In the genomic region with DNA sequence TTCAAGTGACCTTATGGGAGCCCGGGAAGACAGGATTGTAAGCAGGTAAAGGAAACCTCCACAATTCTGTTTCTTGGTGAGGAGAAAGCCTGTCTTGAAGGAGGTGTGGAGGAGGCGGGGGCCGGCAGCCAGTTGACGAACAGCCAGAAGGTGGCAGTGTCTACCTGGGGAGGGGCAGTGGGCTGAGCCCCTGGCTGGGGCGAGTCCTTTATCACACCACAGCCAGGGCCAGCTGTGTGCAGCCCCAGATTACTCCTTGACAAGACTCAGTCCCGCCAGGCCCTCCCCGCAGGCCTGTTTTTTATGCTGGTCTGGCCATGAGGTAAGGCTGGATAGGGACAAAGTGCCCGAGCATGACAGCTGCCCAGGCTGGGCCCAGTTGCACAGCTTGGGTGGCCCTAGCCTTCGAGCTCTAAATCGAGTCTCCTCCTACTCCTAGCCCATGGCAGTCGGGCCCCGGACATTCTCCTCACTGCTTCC, we compare ENCODE assay signal across 8 cellular contexts. TPM values are rescaled to one million over a fixed set of nuclear protein-coding genes. Genes with fewer than 3 reads are reported as not detected.
DNase-seq lines count a peak whose midpoint lies in the region; ATAC-seq, FAIRE-seq and TF ChIP-seq lines count a peak whose summit lies in the region.

No MANE protein-coding gene starts in this region.

- no peaks in the 10 kb centered on the region for H3K9me3 Mint-ChIP-seq in astrocyte (ENCODE audit: unreplicated experiment)

- no peaks in the 10 kb centered on the region for H3K9me3 ChIP-seq in astrocyte (ENCODE audit: insufficient read depth, low read depth, low read length)

- TF ChIP-seq CTCF in AG09309 (IDR thresholded peaks at IDR 0.05; ENCODE audit: control insufficient read depth, insufficient read depth, low read depth, low read length, missing control alignments) (peak; percentile 37), astrocyte (IDR thresholded peaks at IDR 0.05; ENCODE audit: insufficient read depth, low read depth, low read length) (peak; percentile 54)

- FAIRE-seq in astrocyte (lab: Jason Lieb, UNC): no peak

- peaks cover 14% of the 10 kb centered on the region for H3K4me1 Mint-ChIP-seq in astrocyte (ENCODE audit: low read depth, unreplicated experiment)

- H3K36me3 Mint-ChIP-seq in astrocyte (ENCODE audit: low read depth, unreplicated experiment): no peaks in the 10 kb centered on the region

- no peaks in the 10 kb centered on the region for H3K79me2 ChIP-seq in astrocyte (ENCODE audit: insufficient read depth, low read length)

- no peak overlapping the region for H3K4me3 ChIP-seq in AG09309 (ENCODE audit: control insufficient read depth, low read depth, low read length)
- H3K4me3 ChIP-seq in astrocyte (ENCODE audit: insufficient read depth, low read depth, low read length): no peak overlapping the region

- H3K36me3 ChIP-seq in astrocyte (ENCODE audit: insufficient read depth, low read length): no peaks in the 10 kb centered on the region

- peaks cover 6% of the 10 kb centered on the region for H3K4me1 ChIP-seq in astrocyte (ENCODE audit: insufficient read depth, low read length)

- no peak overlapping the region for H3K27ac Mint-ChIP-seq in astrocyte (ENCODE audit: unreplicated experiment)

- peak; percentile 65 for ATAC-seq in GM19023 (IDR thresholded peaks at IDR 0.05; ENCODE audit: unreplicated experiment)

- no peak overlapping the region for H3K9ac ChIP-seq in astrocyte (ENCODE audit: low read length)

- H3K27me3 ChIP-seq in astrocyte (ENCODE audit: insufficient read depth, low read length): no peaks in the 10 kb centered on the region

- H3K27ac ChIP-seq in astrocyte (ENCODE audit: low read depth, low read length): no peak overlapping the region

- H3K27me3 Mint-ChIP-seq in astrocyte (ENCODE audit: low read depth, unreplicated experiment): no peaks in the 10 kb centered on the region

- no peaks in the 10 kb centered on the region for H4K20me1 ChIP-seq in astrocyte (ENCODE audit: insufficient read depth, low read length)

- DNase-seq in AG09309 (ENCODE audit: low read depth) (no peak), MV-4-11 (lab: John Stamatoyannopoulos, UW) (peak; percentile 63), T-helper 2 cell (peak; percentile 21 to 83 (median 40)), astrocyte (ENCODE audit: low read depth) (peak; percentile 14), iPS-NIHi7 (ENCODE audit: extremely low spot score) (peak; percentile 95), hepatic stellate cell (ENCODE audit: low spot score) (no peak)
- peak; percentile 45 to 48 for DNase-seq in stimulated activated CD4-positive, alpha-beta T cell treated with anti-CD3 and anti-CD28 coated beads, Interleukin-1b, Interleukin-23, amount 100 ng/mL, for 4 hours (ENCODE audit: low read depth in 2 of 2)

- H3K4me3 Mint-ChIP-seq in astrocyte (ENCODE audit: unreplicated experiment): no peak overlapping the region

- peak overlapping the region; percentile 64 for H2AFZ ChIP-seq in astrocyte (ENCODE audit: low read depth, low read length)

- no peak overlapping the region for H3K4me2 ChIP-seq in astrocyte (ENCODE audit: low read length)

RNA-seq across cellular contexts. Expression of a gene that starts 40.9 kb away (rescaled TPM):
- total RNA-seq in astrocyte: 76.6 and 87.3 TPM in 2 replicates

RNA-seq across cellular contexts. Expression of a gene that starts 57.9 kb away (rescaled TPM):
- 7.0 and 9.9 TPM in 2 replicates for total RNA-seq in astrocyte

Comparison
In these comparisons a context has a peak if more than half of its experiments do, and no peak if none do; other contexts are left out.
1. DNase-seq: peak in MV-4-11 (single experiment), T-helper 2 cell (5 of 5), astrocyte (single experiment), iPS-NIHi7 (single experiment) and stimulated activated CD4-positive, alpha-beta T cell treated with anti-CD3 and anti-CD28 coated beads, Interleukin-1b, Interleukin-23, amount 100 ng/mL, for 4 hours (2 of 2); none in AG09309 (single experiment) and hepatic stellate cell (single experiment).